In genomic region chr3:135966875-135967274, GRCh38 we compare ENCODE assay signal across 10 cellular contexts. TPM values are rescaled to one million over a fixed set of nuclear protein-coding genes. Genes with fewer than 3 reads are reported as not detected.
DNase-seq lines count a peak whose midpoint lies in the region; ATAC-seq and TF ChIP-seq lines count a peak whose summit lies in the region.
"Had no signal": no experiment of that assay in that cellular context is flagged by ENCODE, and none has a peak within 500 bp of the region (broad histone marks: within the 10 kb centered on the region; RNA-seq: fewer than 3 reads in every experiment).

No MANE protein-coding gene starts in this region.

- TF ChIP-seq POLR2A in gastrocnemius medialis (IDR thresholded peaks at IDR 0.05) (no peak), lower leg skin (IDR thresholded peaks at IDR 0.05) (no peak)

- no peak for DNase-seq in HAP-1 (ENCODE audit: low spot score in 2 of 2)
- DNase-seq in activated B cell treated with CpG ODN at 0.5 μM for 24 hours = no peak
- no peak for DNase-seq in glutamatergic neuron
- DNase-seq in gastrocnemius medialis = no peak
- DNase-seq in activated CD4-positive, CD25-positive, alpha-beta regulatory T cell treated with anti-CD3 and anti-CD28 coated beads, Interleukin-2, amount 50 U/mL, for 72 hours = no peak
- no peak for DNase-seq in lower leg skin (ENCODE audit: low spot score in 2 of 2)
- no peak for DNase-seq in left colon
- DNase-seq: cortex of kidney, NCI-H2107 had no signal

- peak overlapping the region; percentile 71 for H3K4me3 ChIP-seq in HAP-1
- H3K4me3 ChIP-seq in gastrocnemius medialis = peak overlapping the region; percentile 65 to 90 (median 85)
- H3K4me3 ChIP-seq in lower leg skin (ENCODE audit: low read depth, poor library complexity, severe bottlenecking) = no peak overlapping the region

- no peaks in the 10 kb centered on the region for H3K36me3 Mint-ChIP-seq in activated B cell treated with CpG ODN at 0.5 μM for 24 hours (ENCODE audit: low read depth)
- H3K36me3 Mint-ChIP-seq in glutamatergic neuron (ENCODE audit: unreplicated experiment) = no peaks in the 10 kb centered on the region

- H3K4me1 Mint-ChIP-seq in activated B cell treated with CpG ODN at 0.5 μM for 24 hours (peaks cover 9% of the 10 kb centered on the region), glutamatergic neuron (ENCODE audit: low read depth, unreplicated experiment) (peaks cover 21% of the 10 kb centered on the region)

- H3K4me3 Mint-ChIP-seq in activated B cell treated with CpG ODN at 0.5 μM for 24 hours (peak overlapping the region; percentile 74), glutamatergic neuron (ENCODE audit: unreplicated experiment) (peak overlapping the region; percentile 87)

- CTCF ChIA-PET in activated B cell treated with CpG ODN at 0.5 μM for 24 hours (lab: Charles Lee) = no interaction called here

- ATAC-seq in activated B cell treated with CpG ODN at 0.5 μM for 24 hours (ENCODE audit: low read depth) (no peak), gastrocnemius medialis (no peak), left colon (no peak), HG02970 (IDR thresholded peaks at IDR 0.05; ENCODE audit: low FRiP score, unreplicated experiment) (no peak)

- in situ Hi-C loops in HAP-1 (cut with MboI; ENCODE audit: low sequenced_read_pairs) = no loop called here
- in situ Hi-C loops in gastrocnemius medialis (cut with MboI; ENCODE audit: low sequenced_read_pairs in 4 of 4) = no loop called here

- WGBS in lower leg skin, 2 donors = 35 to 42% methylated on average over 4 of the region's 4 CpGs

- H3K4me1 ChIP-seq in HAP-1 (peaks cover 24% of the 10 kb centered on the region), gastrocnemius medialis (peaks cover 46 to 59% of the 10 kb centered on the region in 2 donors)

- TF ChIP-seq CTCF in activated B cell treated with CpG ODN at 0.5 μM for 24 hours (IDR thresholded peaks at IDR 0.05) (no peak), glutamatergic neuron (IDR thresholded peaks at IDR 0.05; ENCODE audit: partially characterized antibody, unreplicated experiment) (no peak), gastrocnemius medialis (IDR thresholded peaks at IDR 0.05 in 4 of 5, conservative IDR thresholded peaks at IDR 0.05 in 1 of 5) (no peak), lower leg skin (IDR thresholded peaks at IDR 0.05) (no peak)

- H3K27me3 ChIP-seq in HAP-1 (ENCODE audit: low read depth) = no peaks in the 10 kb centered on the region
- no peaks in the 10 kb centered on the region for H3K27me3 ChIP-seq in gastrocnemius medialis

- POLR2A ChIA-PET in activated B cell treated with CpG ODN at 0.5 μM for 24 hours (lab: Charles Lee) = no interaction called here

- H3K9me3 ChIP-seq in HAP-1 = no peaks in the 10 kb centered on the region
- H3K9me3 ChIP-seq in gastrocnemius medialis = no peaks in the 10 kb centered on the region

- peaks cover 6% of the 10 kb centered on the region for H3K9me3 Mint-ChIP-seq in activated B cell treated with CpG ODN at 0.5 μM for 24 hours
- peaks cover 5% of the 10 kb centered on the region for H3K9me3 Mint-ChIP-seq in glutamatergic neuron (ENCODE audit: unreplicated experiment)

- H3K36me3 ChIP-seq in HAP-1 (replicated peaks) (no peaks in the 10 kb centered on the region), gastrocnemius medialis (no peaks in the 10 kb centered on the region)

- intact Hi-C loops in activated B cell treated with CpG ODN at 0.5 μM for 24 hours (cut with micrococcal nuclease) = loop anchor here (5.0 to 10.0 kb wide), 2 partner anchors 288 to 1480 kb away; partner anchors contain the start of genes ANAPC13, CEP63 and PCCB
- intact Hi-C loops in gastrocnemius medialis (cut with DNase I; ENCODE audit: low total_unique reads) = loop anchor here (2.0 to 5.0 kb wide), 4 partner anchors 24 to 830 kb away; partner anchors contain the start of gene MSL2
- intact Hi-C loops in lower leg skin (cut with DNase I; ENCODE audit: low total_unique reads) = no loop called here
- intact Hi-C loops in left colon (cut with DNase I, micrococcal nuclease) = no loop called here

- H3K27me3 Mint-ChIP-seq in activated B cell treated with CpG ODN at 0.5 μM for 24 hours = peaks cover 30% of the 10 kb centered on the region
- peaks cover 7% of the 10 kb centered on the region for H3K27me3 Mint-ChIP-seq in glutamatergic neuron (ENCODE audit: unreplicated experiment)

- H3K27ac Mint-ChIP-seq in activated B cell treated with CpG ODN at 0.5 μM for 24 hours = no peak overlapping the region
- H3K27ac Mint-ChIP-seq in glutamatergic neuron (ENCODE audit: unreplicated experiment) = peak overlapping the region; percentile 34

- peak overlapping the region; percentile 82 to 98 (median 96) for H3K27ac ChIP-seq in gastrocnemius medialis

RNA-seq across cellular contexts. Expression of gene PPP2R3A, which starts 1.3 kb away (rescaled TPM):
- 0.05 and 0.11 TPM in 2 replicates for total RNA-seq in activated B cell treated with CpG ODN at 0.5 μM for 24 hours
- total RNA-seq in glutamatergic neuron (ENCODE audit: unreplicated experiment) = 13.0 TPM
- total RNA-seq in gastrocnemius medialis = 10 to 100 TPM; 16.8 to 30.3 (median 25.6) TPM
- 10 to 100 TPM; 36.8 to 39.7 (median 38.5) TPM for total RNA-seq in lower leg skin
- 10 to 100 TPM; 21.3 to 28.2 TPM for total RNA-seq in left colon

Comparison
In these comparisons a context has a peak if more than half of its experiments do, and no peak if none do; other contexts are left out.
1. RNA of gene PPP2R3A, which starts 1.3 kb away (total RNA-seq): 36.8 to 39.7 TPM in lower leg skin, 21.3 to 28.2 TPM in left colon, 16.8 to 30.3 TPM in gastrocnemius medialis and 13.0 TPM in glutamatergic neuron (single experiment); 0.05 to 0.11 TPM in activated B cell treated with CpG ODN at 0.5 μM for 24 hours; every median in the first group is over 10 times any median in the second.
2. intact Hi-C loops: an anchor here in activated B cell treated with CpG ODN at 0.5 μM for 24 hours (5.0 to 10.0 kb wide) and gastrocnemius medialis (2.0 to 5.0 kb wide); none called in lower leg skin and left colon.